ENCODE assay signal across 7 cellular contexts in genomic region chr9:120868676-120869359, GRCh38. TPM values are rescaled to one million over a fixed set of nuclear protein-coding genes. Genes with fewer than 3 reads are reported as not detected.
DNase-seq lines count a peak whose midpoint lies in the region; ATAC-seq and TF ChIP-seq lines count a peak whose summit lies in the region.

No MANE protein-coding gene starts in this region.

- H3K27ac ChIP-seq in left lung: peak overlapping the region; percentile 84 to 87

- H3K27me3 Mint-ChIP-seq in activated CD4-positive, alpha-beta T cell treated with anti-CD3 and anti-CD28 coated beads, Interleukin-2, amount 10 ng/mL, durations not matched to agents 24 days and 14 days: no peaks in the 10 kb centered on the region

- ATAC-seq in HG02678 (IDR thresholded peaks at IDR 0.05; ENCODE audit: unreplicated experiment) (peak; percentile 89), left lung (peak; percentile 96)

- H3K4me3 Mint-ChIP-seq in activated CD4-positive, alpha-beta T cell treated with anti-CD3 and anti-CD28 coated beads, Interleukin-2, amount 10 ng/mL, durations not matched to agents 24 days and 14 days: peak overlapping the region; percentile 90

- H3K4me1 Mint-ChIP-seq in activated CD4-positive, alpha-beta T cell treated with anti-CD3 and anti-CD28 coated beads, Interleukin-2, amount 10 ng/mL, durations not matched to agents 24 days and 14 days: peaks cover 40% of the 10 kb centered on the region

- peak overlapping the region; percentile 95 for H3K27ac Mint-ChIP-seq in activated CD4-positive, alpha-beta T cell treated with anti-CD3 and anti-CD28 coated beads, Interleukin-2, amount 10 ng/mL, durations not matched to agents 24 days and 14 days

- no peaks in the 10 kb centered on the region for H3K9me3 ChIP-seq in left lung

- H3K36me3 ChIP-seq in left lung: peaks cover 0 to 38% of the 10 kb centered on the region in 2 donors

- in situ Hi-C loops in GM13976 (cut with MboI; ENCODE audit: low sequenced_read_pairs, unreplicated experiment): no loop called here

- H3K9me3 Mint-ChIP-seq in activated CD4-positive, alpha-beta T cell treated with anti-CD3 and anti-CD28 coated beads, Interleukin-2, amount 10 ng/mL, durations not matched to agents 24 days and 14 days: no peaks in the 10 kb centered on the region

- peaks cover 0 to 26% of the 10 kb centered on the region in 2 donors for H3K4me1 ChIP-seq in left lung

- no peaks in the 10 kb centered on the region for H3K27me3 ChIP-seq in left lung

- H3K4me3 ChIP-seq in left lung: peak overlapping the region; percentile 42 to 63

- TF ChIP-seq CTCF in GM13976 (IDR thresholded peaks at IDR 0.05; ENCODE audit: borderline replicate concordance, control extremely low read depth, extremely low read depth, insufficient read depth, missing control alignments) (peak; percentile 60), left lung (IDR thresholded peaks at IDR 0.05) (no peak)

- intact Hi-C loops in activated CD4-positive, alpha-beta T cell treated with anti-CD3 and anti-CD28 coated beads, Interleukin-2, amount 10 ng/mL, durations not matched to agents 24 days and 14 days (cut with micrococcal nuclease): loop anchor here (1.0 to 5.0 kb wide), 5 partner anchors 7 to 157 kb away; partner anchors contain the start of gene MEGF9
- intact Hi-C loops in left lung (cut with DNase I): no loop called here

- H3K36me3 Mint-ChIP-seq in activated CD4-positive, alpha-beta T cell treated with anti-CD3 and anti-CD28 coated beads, Interleukin-2, amount 10 ng/mL, durations not matched to agents 24 days and 14 days (ENCODE audit: low read depth): peaks cover 66% of the 10 kb centered on the region

- peak; percentile 99 for DNase-seq in GM13976 (ENCODE audit: low spot score)
- DNase-seq in NCI-H1930 (lab: John Stamatoyannopoulos, UW): peak; percentile 85 to 90
- DNase-seq in activated CD4-positive, alpha-beta T cell treated with anti-CD3 and anti-CD28 coated beads, Interleukin-2, amount 10 ng/mL, durations not matched to agents 24 days and 14 days: peak; percentile 98
- DNase-seq in cortex of kidney (lab: John Stamatoyannopoulos, UW): peak; percentile 30
- peak; percentile 99 to 100 for DNase-seq in left lung
- DNase-seq in stimulated activated CD4-positive, alpha-beta T cell treated with anti-CD3 and anti-CD28 coated beads, Interleukin-2, amount 100 ng/mL, for 4 hours (ENCODE audit: low read depth): peak; percentile 96

RNA-seq across cellular contexts. Expression of gene PHF19, which starts 8.2 kb away (rescaled TPM):
- total RNA-seq in activated CD4-positive, alpha-beta T cell treated with anti-CD3 and anti-CD28 coated beads, Interleukin-2, amount 10 ng/mL, durations not matched to agents 24 days and 14 days: 132 and 144 TPM in 2 replicates
- 10 to 100 TPM; 37.0 to 40.2 TPM for total RNA-seq in left lung

RNA-seq across cellular contexts. Expression of gene PSMD5, which starts 26.1 kb away (rescaled TPM):
- 58.1 and 63.7 TPM in 2 replicates for total RNA-seq in activated CD4-positive, alpha-beta T cell treated with anti-CD3 and anti-CD28 coated beads, Interleukin-2, amount 10 ng/mL, durations not matched to agents 24 days and 14 days
- total RNA-seq in left lung: 10 to 100 TPM; 47.3 to 52.1 TPM

RNA-seq across cellular contexts. Expression of gene TRAF1, which starts 57.8 kb away (rescaled TPM):
- 164 and 166 TPM in 2 replicates for total RNA-seq in activated CD4-positive, alpha-beta T cell treated with anti-CD3 and anti-CD28 coated beads, Interleukin-2, amount 10 ng/mL, durations not matched to agents 24 days and 14 days
- 1 to 10 TPM; 4.4 to 6.8 TPM for total RNA-seq in left lung

Comparison
In these comparisons a context has a peak if more than half of its experiments do, and no peak if none do; other contexts are left out.
1. Peak in every context shown above with its lines: DNase-seq, ATAC-seq, H3K4me3 ChIP-seq and H3K27ac ChIP-seq.
2. DNase-seq: peak in every context shown above with its lines; median percentile 100 in left lung; 99 in GM13976; 98 in activated CD4-positive, alpha-beta T cell treated with anti-CD3 and anti-CD28 coated beads, Interleukin-2, amount 10 ng/mL, durations not matched to agents 24 days and 14 days; 96 in stimulated activated CD4-positive, alpha-beta T cell treated with anti-CD3 and anti-CD28 coated beads, Interleukin-2, amount 100 ng/mL, for 4 hours; 88 in NCI-H1930; 30 in cortex of kidney.
3. RNA of gene TRAF1, which starts 57.8 kb away (total RNA-seq): 164 to 166 TPM in activated CD4-positive, alpha-beta T cell treated with anti-CD3 and anti-CD28 coated beads, Interleukin-2, amount 10 ng/mL, durations not matched to agents 24 days and 14 days; 4.4 to 6.8 TPM in left lung; every median in the first group is over 10 times any median in the second.